Comparison of ENCODE assay signal across 15 cellular contexts in the genomic region with DNA sequence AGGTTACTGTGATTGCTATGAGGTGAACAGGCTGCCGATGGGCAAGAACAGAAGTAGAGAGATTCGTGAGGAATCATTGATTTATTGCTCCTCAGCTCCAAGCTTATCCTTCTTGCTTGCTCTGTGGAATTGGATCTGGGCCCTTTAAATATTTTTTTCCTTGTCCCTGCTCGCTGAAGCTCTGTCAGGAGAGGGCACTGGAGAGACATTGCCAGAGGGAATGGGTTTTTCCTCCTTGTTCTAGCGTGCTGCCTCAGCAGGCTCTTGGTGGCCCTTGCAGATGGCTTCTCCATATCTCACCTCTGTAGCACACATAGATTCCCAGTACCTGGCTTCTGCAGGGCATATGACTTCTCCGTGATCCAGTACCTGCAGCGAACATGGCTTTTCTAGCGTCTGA.
DNase-seq lines count a peak whose midpoint lies in the region; ATAC-seq and TF ChIP-seq lines count a peak whose summit lies in the region.
"Had no signal": no experiment of that assay in that cellular context is flagged by ENCODE, and none has a peak within 500 bp of the region (broad histone marks: within the 10 kb centered on the region; RNA-seq: fewer than 3 reads in every experiment).

No MANE protein-coding gene starts in this region.

- ATAC-seq in GM18873 (IDR thresholded peaks at IDR 0.05; ENCODE audit: low FRiP score, unreplicated experiment): no peak
- ATAC-seq in HG03439 (IDR thresholded peaks at IDR 0.05; ENCODE audit: unreplicated experiment): no peak
- ATAC-seq: body of pancreas had no signal

- H3K27me3 ChIP-seq in PC-9 (ENCODE audit: insufficient read depth, low read depth): no peaks in the 10 kb centered on the region
- H3K27me3 ChIP-seq: body of pancreas had no signal

- no peaks in the 10 kb centered on the region for H3K9me2 ChIP-seq in PC-9 (ENCODE audit: insufficient read depth)

- H3K36me3 Mint-ChIP-seq in activated CD4-positive, alpha-beta T cell treated with anti-CD3 and anti-CD28 coated beads, Interleukin-2, amount 10 ng/mL, durations not matched to agents 7 days and 5 days (ENCODE audit: low read depth): no peaks in the 10 kb centered on the region

- CTCF ChIA-PET in AG04449 (lab: Yijun Ruan, JAX): no interaction called here
- CTCF ChIA-PET in PC-9 (lab: Charles Lee): interaction anchor here (0.6 to 0.8 kb wide), 2 partner anchors 46 to 1124 kb away, joined by 3 read pairs; no protein-coding TSS in a partner anchor
- CTCF ChIA-PET in activated CD4-positive, alpha-beta T cell treated with anti-CD3 and anti-CD28 coated beads, Interleukin-2, amount 10 ng/mL, durations not matched to agents 7 days and 5 days (lab: Charles Lee): no interaction called here

- H3K4me3 ChIP-seq in AG04449 (ENCODE audit: low read depth, low read length) (no peak overlapping the region), PC-9 (no peak overlapping the region), fibroblast of pulmonary artery (replicated peaks; ENCODE audit: low read depth, low read length) (no peak overlapping the region)
- H3K4me3 ChIP-seq: body of pancreas had no signal

- H3K4me1 ChIP-seq in PC-9 (replicated peaks; ENCODE audit: insufficient read depth): peaks cover 23% of the 10 kb centered on the region
- H3K4me1 ChIP-seq: body of pancreas, parathyroid adenoma had no signal

- H3K9me3 ChIP-seq in PC-9 (ENCODE audit: insufficient read depth, low read depth): no peaks in the 10 kb centered on the region
- H3K9me3 ChIP-seq: body of pancreas had no signal

- no peak overlapping the region for H3K27ac ChIP-seq in PC-9
- H3K27ac ChIP-seq: body of pancreas, parathyroid adenoma had no signal

- H3K79me2 ChIP-seq in PC-9 (ENCODE audit: low read depth): no peaks in the 10 kb centered on the region
- H3K79me2 ChIP-seq: parathyroid adenoma had no signal

- peak; percentile 23 for TF ChIP-seq CTCF in AG04449 (IDR thresholded peaks at IDR 0.05; ENCODE audit: insufficient read depth, low read length, missing control alignments)
- TF ChIP-seq CTCF in PC-9 (conservative IDR thresholded peaks at IDR 0.05): peak; percentile 72
- peak; percentile 35 for TF ChIP-seq CTCF in fibroblast of pulmonary artery (IDR thresholded peaks at IDR 0.05; ENCODE audit: low read length, missing control alignments)

- H3K27me3 Mint-ChIP-seq in activated CD4-positive, alpha-beta T cell treated with anti-CD3 and anti-CD28 coated beads, Interleukin-2, amount 10 ng/mL, durations not matched to agents 7 days and 5 days: no peaks in the 10 kb centered on the region

- BruUV-seq in PC-9 (replicated peaks; lab: Mats Ljungman, UMichigan): no TSS peak

- DNase-seq in AG04449 (ENCODE audit: low read depth, low spot score): no peak
- peak; percentile 23 for DNase-seq in ELF-1 (ENCODE audit: low read depth, low spot score)
- DNase-seq in PC-9: peak; percentile 17 to 39
- DNase-seq in fibroblast of pulmonary artery (ENCODE audit: low read depth): peak; percentile 14
- no peak for DNase-seq in SHP77 treated with DMSO at 0.1 percent for 48 hours (lab: John Stamatoyannopoulos, UW)
- no peak for DNase-seq in activated CD4-positive, alpha-beta T cell treated with anti-CD3 and anti-CD28 coated beads, Interleukin-2, amount 10 ng/mL, durations not matched to agents 7 days and 5 days
- DNase-seq: activated CD4-positive, alpha-beta T cell treated with anti-CD3 and anti-CD28 coated beads, Interleukin-2, amount 50 U/mL, for 4 hours; activated effector memory CD4-positive, alpha-beta T cell treated with anti-CD3 and anti-CD28 coated beads, Interleukin-2, amount 50 U/mL, for 16 hours; body of pancreas; NCI-H146; stimulated activated CD4-positive, alpha-beta T cell treated with anti-CD3 and anti-CD28 coated beads, Interleukin-2, amount 100 ng/mL, for 48 hours; stimulated activated naive CD4-positive, alpha-beta T cell treated with Interleukin-2 at 50 U/mL for 16 hours had no signal

- no peaks in the 10 kb centered on the region for H4K20me1 ChIP-seq in PC-9 (ENCODE audit: insufficient read depth)

- H2AFZ ChIP-seq in PC-9: no peak overlapping the region
- H2AFZ ChIP-seq: parathyroid adenoma had no signal

- no peak overlapping the region for H3K27ac Mint-ChIP-seq in activated CD4-positive, alpha-beta T cell treated with anti-CD3 and anti-CD28 coated beads, Interleukin-2, amount 10 ng/mL, durations not matched to agents 7 days and 5 days

- H3K36me3 ChIP-seq in PC-9 (ENCODE audit: low read depth): no peaks in the 10 kb centered on the region

- intact Hi-C loops in PC-9 (cut with micrococcal nuclease; ENCODE audit: unreplicated experiment): no loop called here

- H3K4me2 ChIP-seq in PC-9: no peak overlapping the region

- peaks cover 8% of the 10 kb centered on the region for H3F3A ChIP-seq in PC-9 (ENCODE audit: insufficient read depth, low read depth)

- POLR2A ChIA-PET in AG04449 (lab: Yijun Ruan, JAX) (no interaction called here), PC-9 (lab: Charles Lee; ENCODE audit: unreplicated experiment) (no interaction called here)
- POLR2A ChIA-PET in activated CD4-positive, alpha-beta T cell treated with anti-CD3 and anti-CD28 coated beads, Interleukin-2, amount 10 ng/mL, durations not matched to agents 7 days and 5 days (lab: Charles Lee): no interaction called here

- H3K9me3 Mint-ChIP-seq in activated CD4-positive, alpha-beta T cell treated with anti-CD3 and anti-CD28 coated beads, Interleukin-2, amount 10 ng/mL, durations not matched to agents 7 days and 5 days: no peaks in the 10 kb centered on the region

- H3K4me3 Mint-ChIP-seq in activated CD4-positive, alpha-beta T cell treated with anti-CD3 and anti-CD28 coated beads, Interleukin-2, amount 10 ng/mL, durations not matched to agents 7 days and 5 days: no peak overlapping the region

- no peaks in the 10 kb centered on the region for H3K4me1 Mint-ChIP-seq in activated CD4-positive, alpha-beta T cell treated with anti-CD3 and anti-CD28 coated beads, Interleukin-2, amount 10 ng/mL, durations not matched to agents 7 days and 5 days

Comparison
In these comparisons a context has a peak if more than half of its experiments do, and no peak if none do; other contexts are left out.
1. DNase-seq: peak in ELF-1 (single experiment), PC-9 (2 of 2) and fibroblast of pulmonary artery (single experiment); none in AG04449 (single experiment), SHP77 treated with DMSO at 0.1 percent for 48 hours (single experiment) and activated CD4-positive, alpha-beta T cell treated with anti-CD3 and anti-CD28 coated beads, Interleukin-2, amount 10 ng/mL, durations not matched to agents 7 days and 5 days (single experiment).
2. Peak in every context shown above with its lines, with median percentiles within 50 percentile points of each other: CTCF ChIP-seq.